In the genomic region with DNA sequence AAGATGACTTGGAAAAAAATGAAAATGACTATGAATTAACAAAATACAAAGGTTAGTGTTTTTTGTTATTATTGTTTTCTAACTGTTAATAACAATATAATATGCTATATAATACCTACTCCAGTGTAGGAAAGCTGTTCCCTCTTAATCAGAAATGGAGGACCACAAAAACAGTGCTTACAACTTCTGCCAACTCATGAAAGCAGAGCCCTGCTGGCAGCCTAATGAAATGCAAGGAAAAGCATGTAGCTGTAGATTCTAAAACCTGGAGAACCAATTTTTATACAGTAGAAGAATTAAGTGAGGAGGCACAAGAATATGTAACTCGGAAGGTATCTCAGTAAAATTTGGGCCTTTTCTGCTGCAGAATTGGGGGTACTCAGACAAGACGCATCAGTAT, we compare ENCODE assay signal across 9 cellular contexts. TPM values are rescaled to one million over a fixed set of nuclear protein-coding genes. Genes with fewer than 3 reads are reported as not detected.
DNase-seq lines count a peak whose midpoint lies in the region; ATAC-seq and TF ChIP-seq lines count a peak whose summit lies in the region.
"Had no signal": no experiment of that assay in that cellular context is flagged by ENCODE, and none has a peak within 500 bp of the region (broad histone marks: within the 10 kb centered on the region; RNA-seq: fewer than 3 reads in every experiment).

No MANE protein-coding gene starts in this region.

- ATAC-seq in activated CD8-positive, alpha-beta memory T cell treated with anti-CD3 and anti-CD28 coated beads, Interleukin-2, amount 10 ng/mL, durations not matched to agents 7 days and 5 days, result no peak

- H4K20me1 ChIP-seq in Loucy (ENCODE audit: insufficient read depth, low read length, poor library complexity, severe bottlenecking) (peaks cover 78% of the 10 kb centered on the region), mammary epithelial cell (ENCODE audit: insufficient read depth, low read length) (no peaks in the 10 kb centered on the region)

- H3K4me2 ChIP-seq in Loucy (ENCODE audit: low read depth, low read length, poor library complexity, severe bottlenecking) (no peak overlapping the region), mammary epithelial cell (ENCODE audit: insufficient read depth, low read depth, low read length) (no peak overlapping the region)

- no TSS peak for BruUV-seq in mammary epithelial cell (replicated peaks; lab: Mats Ljungman, UMichigan)

- no peak overlapping the region for H3K27ac Mint-ChIP-seq in nephron
- no peak overlapping the region for H3K27ac Mint-ChIP-seq in activated CD8-positive, alpha-beta memory T cell treated with anti-CD3 and anti-CD28 coated beads, Interleukin-2, amount 10 ng/mL, durations not matched to agents 7 days and 5 days

- no peaks in the 10 kb centered on the region for H3K27me3 ChIP-seq in Loucy (ENCODE audit: insufficient read depth, low read length, poor library complexity, severe bottlenecking)
- no peaks in the 10 kb centered on the region for H3K27me3 ChIP-seq in mammary epithelial cell (ENCODE audit: insufficient read depth, low read length)

- intact Hi-C loops in mammary epithelial cell (cut with micrococcal nuclease), result no loop called here

- H3K4me3 ChIP-seq in Loucy (ENCODE audit: low read length, poor library complexity, severe bottlenecking), result no peak overlapping the region
- no peak overlapping the region for H3K4me3 ChIP-seq in mammary epithelial cell (replicated peaks in 1 of 3; ENCODE audit: insufficient read depth in 1 of 3, low read depth in 2 of 3, low read length in 3 of 3)

- H2AFZ ChIP-seq in Loucy (ENCODE audit: low read length) (no peak overlapping the region), mammary epithelial cell (ENCODE audit: low read depth, low read length) (no peak overlapping the region)

- peaks cover 64% of the 10 kb centered on the region for H3K36me3 ChIP-seq in Loucy (ENCODE audit: insufficient read depth, low read length)
- peaks cover 16% of the 10 kb centered on the region for H3K36me3 ChIP-seq in mammary epithelial cell (ENCODE audit: insufficient read depth, low read length)

- no peak overlapping the region for H3K9ac ChIP-seq in Loucy (ENCODE audit: low read depth, low read length, poor library complexity, severe bottlenecking)
- H3K9ac ChIP-seq in mammary epithelial cell (ENCODE audit: insufficient read depth, low read length), result no peak overlapping the region

- 100% methylated on average over 2 of the region's 2 CpGs for WGBS in mammary epithelial cell (ENCODE audit: low coverage, missing lambda C conversion rate)

- dilution Hi-C loops in mammary epithelial cell (cut with HindIII; ENCODE audit: low sequenced_read_pairs), result no loop called here

- no peak overlapping the region for H3K4me3 Mint-ChIP-seq in nephron
- no peak overlapping the region for H3K4me3 Mint-ChIP-seq in activated CD8-positive, alpha-beta memory T cell treated with anti-CD3 and anti-CD28 coated beads, Interleukin-2, amount 10 ng/mL, durations not matched to agents 7 days and 5 days
- H3K4me3 Mint-ChIP-seq: CD4-positive, CD25-positive, alpha-beta regulatory T cell had no signal

- no peaks in the 10 kb centered on the region for H3K4me1 Mint-ChIP-seq in nephron
- peaks cover 8% of the 10 kb centered on the region for H3K4me1 Mint-ChIP-seq in activated CD8-positive, alpha-beta memory T cell treated with anti-CD3 and anti-CD28 coated beads, Interleukin-2, amount 10 ng/mL, durations not matched to agents 7 days and 5 days

- DNase-seq in NCI-H2227 (lab: John Stamatoyannopoulos, UW; ENCODE audit: unreplicated experiment) (peak; percentile 5), NCI-H2227 treated with DMSO at 0.1 percent for 48 hours (lab: John Stamatoyannopoulos, UW) (no peak), mammary epithelial cell (peak; percentile 12), amygdala (lab: John Stamatoyannopoulos, UW) (no peak), nucleus accumbens (lab: John Stamatoyannopoulos, UW) (no peak)
- DNase-seq in activated CD8-positive, alpha-beta memory T cell treated with anti-CD3 and anti-CD28 coated beads, Interleukin-2, amount 10 ng/mL, durations not matched to agents 7 days and 5 days, result no peak

- peaks cover 6% of the 10 kb centered on the region for H3K9me3 Mint-ChIP-seq in nephron
- H3K9me3 Mint-ChIP-seq in activated CD8-positive, alpha-beta memory T cell treated with anti-CD3 and anti-CD28 coated beads, Interleukin-2, amount 10 ng/mL, durations not matched to agents 7 days and 5 days (ENCODE audit: low read depth), result peaks cover 5% of the 10 kb centered on the region

- H3K27me3 Mint-ChIP-seq in nephron (ENCODE audit: low read depth), result no peaks in the 10 kb centered on the region
- H3K27me3 Mint-ChIP-seq in activated CD8-positive, alpha-beta memory T cell treated with anti-CD3 and anti-CD28 coated beads, Interleukin-2, amount 10 ng/mL, durations not matched to agents 7 days and 5 days, result no peaks in the 10 kb centered on the region
- H3K27me3 Mint-ChIP-seq: CD4-positive, CD25-positive, alpha-beta regulatory T cell had no signal

- peaks cover 87% of the 10 kb centered on the region for H3K79me2 ChIP-seq in Loucy (ENCODE audit: insufficient read depth, low read length)
- H3K79me2 ChIP-seq in mammary epithelial cell (ENCODE audit: insufficient read depth, low read length), result peaks cover 8% of the 10 kb centered on the region

- peak; percentile 62 for TF ChIP-seq CTCF in Loucy (conservative IDR thresholded peaks at IDR 0.05; ENCODE audit: low read length)
- peak; percentile 54 to 58 for TF ChIP-seq CTCF in mammary epithelial cell (conservative IDR thresholded peaks at IDR 0.05 in 1 of 2, IDR thresholded peaks at IDR 0.05 in 1 of 2; ENCODE audit: extremely low read depth in 1 of 2, insufficient read depth in 1 of 2, low read depth in 1 of 2, low read length in 2 of 2)
- peak; percentile 28 to 52 (median 39) for TF ChIP-seq CTCF in nephron (IDR thresholded peaks at IDR 0.05; ENCODE audit: unreplicated experiment in 3 of 3)

- CTCF ChIA-PET in mammary epithelial cell (lab: Charles Lee; ENCODE audit: low non-redundant PET), result interaction anchor here (1.0 kb wide), 1 partner anchor 238 kb away, joined by 4 read pairs; no protein-coding TSS in a partner anchor
- CTCF ChIA-PET in activated CD8-positive, alpha-beta memory T cell treated with anti-CD3 and anti-CD28 coated beads, Interleukin-2, amount 10 ng/mL, durations not matched to agents 7 days and 5 days (lab: Charles Lee), result interaction anchor here (1.6 to 1.7 kb wide), 2 partner anchors 13 to 28 kb away, joined by 4 to 6 read pairs; no protein-coding TSS in a partner anchor

- H3F3A ChIP-seq in Loucy (ENCODE audit: low read depth), result no peaks in the 10 kb centered on the region

- H3K27ac ChIP-seq in mammary epithelial cell (ENCODE audit: insufficient read depth, low read depth, low read length), result no peak overlapping the region

- peaks cover 78% of the 10 kb centered on the region for H3K36me3 Mint-ChIP-seq in nephron (ENCODE audit: low read depth)
- H3K36me3 Mint-ChIP-seq in activated CD8-positive, alpha-beta memory T cell treated with anti-CD3 and anti-CD28 coated beads, Interleukin-2, amount 10 ng/mL, durations not matched to agents 7 days and 5 days, result peaks cover 52% of the 10 kb centered on the region

- no peaks in the 10 kb centered on the region for H3K9me2 ChIP-seq in Loucy (replicated peaks; ENCODE audit: low read depth, low read length)

- in situ Hi-C loops in mammary epithelial cell (cut with MboI; ENCODE audit: low sequenced_read_pairs in 2 of 2), result no loop called here

- H3K4me1 ChIP-seq in Loucy (ENCODE audit: insufficient read depth, low read length, poor library complexity, severe bottlenecking) (no peaks in the 10 kb centered on the region), mammary epithelial cell (ENCODE audit: insufficient read depth, low read length) (no peaks in the 10 kb centered on the region)

- H3K9me3 ChIP-seq in Loucy (ENCODE audit: insufficient read depth, low read depth, low read length), result peaks cover 4% of the 10 kb centered on the region; the same call in 1 of the 2 replicates
- no peaks in the 10 kb centered on the region for H3K9me3 ChIP-seq in mammary epithelial cell (replicated peaks; ENCODE audit: insufficient read depth, low read length)

RNA-seq across cellular contexts. Expression of a gene that starts 29.4 kb away (rescaled TPM):
- total RNA-seq in mammary epithelial cell, result 10 to 100 TPM; 17.2 to 18.0 TPM
- polyA plus RNA-seq in mammary epithelial cell, result 3.6 TPM
- 13.6 TPM for polyA minus RNA-seq in mammary epithelial cell
- 10 to 100 TPM; 36.0 to 36.8 TPM for total RNA-seq in activated CD8-positive, alpha-beta memory T cell treated with anti-CD3 and anti-CD28 coated beads, Interleukin-2, amount 10 ng/mL, durations not matched to agents 7 days and 5 days

Comparison
In these comparisons a context has a peak if more than half of its experiments do, and no peak if none do; other contexts are left out.
1. DNase-seq: peak in NCI-H2227 (single experiment) and mammary epithelial cell (single experiment); none in NCI-H2227 treated with DMSO at 0.1 percent for 48 hours (single experiment), activated CD8-positive, alpha-beta memory T cell treated with anti-CD3 and anti-CD28 coated beads, Interleukin-2, amount 10 ng/mL, durations not matched to agents 7 days and 5 days (single experiment), amygdala (0 of 56) and nucleus accumbens (0 of 56).
2. Peak in every context shown above with its lines, with median percentiles within 50 percentile points of each other: CTCF ChIP-seq.